8 cellular contexts compared by ENCODE assay signal in the genomic region with DNA sequence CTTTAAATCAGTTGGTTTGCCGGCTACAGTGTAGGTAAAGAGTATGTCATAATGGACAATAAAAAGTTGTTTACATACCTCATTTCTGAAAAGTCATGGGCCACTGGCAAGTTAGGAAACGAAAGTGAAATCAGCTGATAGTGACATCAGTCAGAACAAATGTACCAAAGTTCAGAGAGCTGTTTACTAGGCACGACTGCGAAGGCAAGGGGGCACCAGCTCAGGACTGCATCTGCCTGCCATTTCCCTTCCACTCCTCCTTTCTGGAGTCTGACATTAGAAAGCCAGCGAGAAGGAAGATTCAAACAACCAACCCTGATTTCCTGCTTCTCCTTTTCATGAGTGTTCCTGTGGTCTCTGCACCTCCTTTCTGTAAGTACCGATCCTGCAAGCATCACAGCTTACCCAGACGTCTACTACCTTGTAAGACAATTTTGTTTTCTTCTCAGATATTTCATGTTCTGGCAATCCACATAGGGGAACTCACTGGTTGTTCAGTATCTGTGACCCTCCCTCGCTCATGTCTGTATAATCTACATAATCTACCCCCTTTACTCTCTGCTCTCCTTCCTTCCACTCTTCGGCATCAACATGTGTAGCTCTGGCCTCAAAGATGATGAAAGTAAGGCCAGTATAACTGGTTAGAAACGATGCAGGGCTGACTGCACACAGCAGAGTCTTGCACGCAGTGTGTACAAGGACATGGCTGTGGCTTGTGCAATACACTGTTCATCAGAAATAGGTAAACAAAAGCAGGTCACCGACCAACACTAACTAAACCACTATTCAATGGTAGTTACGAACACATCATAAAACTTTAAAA. TPM values are rescaled to one million over a fixed set of nuclear protein-coding genes. Genes with fewer than 3 reads are reported as not detected.
DNase-seq lines count a peak whose midpoint lies in the region; ATAC-seq, FAIRE-seq and TF ChIP-seq lines count a peak whose summit lies in the region.

Gene TMEM140, plus strand, starts transcription at position 174 of the 823 bp plus-strand sequence. CDS start 16,370 bp downstream, outside the sequence.

- peak within 1 kb of the TSS; percentile 95 for H3K27ac Mint-ChIP-seq in activated T-helper 17 cell treated with anti-CD3 and anti-CD28 coated beads, Interleukin-2, amount 50 U/mL, for 72 hours

- H3K36me3 Mint-ChIP-seq in activated T-helper 17 cell treated with anti-CD3 and anti-CD28 coated beads, Interleukin-2, amount 50 U/mL, for 72 hours (ENCODE audit: low read depth): peaks cover 19% of the 10 kb centered on the region

- peaks cover 19% of the 10 kb centered on the region for H3K4me1 Mint-ChIP-seq in activated T-helper 17 cell treated with anti-CD3 and anti-CD28 coated beads, Interleukin-2, amount 50 U/mL, for 72 hours

- DNase-seq in HFF-Myc (ENCODE audit: extremely low read depth, low read depth): no peak
- peak; percentile 36 for DNase-seq in NCI-H69 (lab: John Stamatoyannopoulos, UW)
- DNase-seq in globus pallidus (ENCODE audit: low spot score): peak; percentile 81
- no peak for DNase-seq in sigmoid colon
- no peak for DNase-seq in cerebellum (ENCODE audit: low spot score)
- no peak for DNase-seq in D721Med (ENCODE audit: insufficient read length, low spot score)

- no peak for TF ChIP-seq CTCF in HFF-Myc (IDR thresholded peaks at IDR 0.05; ENCODE audit: low read depth, low read length, missing control alignments)
- TF ChIP-seq CTCF in sigmoid colon (IDR thresholded peaks at IDR 0.05): no peak
- no peak for TF ChIP-seq CTCF in D721Med (IDR thresholded peaks at IDR 0.05; ENCODE audit: insufficient read depth, missing control alignments)

- H3K9me3 ChIP-seq in sigmoid colon: no peaks in the 10 kb centered on the region

- 3 to 5% methylated on average over 13 of the region's 13 CpGs for WGBS in sigmoid colon, 2 donors

- intact Hi-C loops in sigmoid colon (cut with DNase I): loop anchor here (1.0 to 5.0 kb wide), 5 partner anchors 22 to 501 kb away; partner anchors contain the start of genes AGBL3, BPGM, CYREN and WDR91

- H3K27me3 ChIP-seq in sigmoid colon: no peaks in the 10 kb centered on the region

- ATAC-seq in GM18498 (IDR thresholded peaks at IDR 0.05; ENCODE audit: unreplicated experiment): peak; percentile 74
- ATAC-seq in activated T-helper 17 cell treated with anti-CD3 and anti-CD28 coated beads, Interleukin-2, amount 50 U/mL, for 72 hours (replicated peaks): peak; percentile 88

- H3K27ac ChIP-seq in sigmoid colon: peak within 1 kb of the TSS; percentile 86 to 97 (median 88)

- H3K27me3 Mint-ChIP-seq in activated T-helper 17 cell treated with anti-CD3 and anti-CD28 coated beads, Interleukin-2, amount 50 U/mL, for 72 hours: no peaks in the 10 kb centered on the region

- FAIRE-seq in D721Med (lab: Jason Lieb, UNC): no peak

- TF ChIP-seq EP300 in sigmoid colon (IDR thresholded peaks at IDR 0.05): peak in 3 of 4 donors; percentile 29 to 96 (median 85)

- H3K36me3 ChIP-seq in sigmoid colon: peaks cover 0 to 17% (median 2%) of the 10 kb centered on the region in 4 donors

- peak within 1 kb of the TSS; percentile 25 for H3K4me3 ChIP-seq in HFF-Myc (replicated peaks; ENCODE audit: low read depth, low read length)
- H3K4me3 ChIP-seq in sigmoid colon: peak within 1 kb of the TSS; percentile 43 to 57 (median 51)

- peaks cover 3% of the 10 kb centered on the region for H3K9me3 Mint-ChIP-seq in activated T-helper 17 cell treated with anti-CD3 and anti-CD28 coated beads, Interleukin-2, amount 50 U/mL, for 72 hours

- H3K4me3 Mint-ChIP-seq in activated T-helper 17 cell treated with anti-CD3 and anti-CD28 coated beads, Interleukin-2, amount 50 U/mL, for 72 hours: peak within 1 kb of the TSS; percentile 94

- H3K4me1 ChIP-seq in sigmoid colon: peaks cover 0 to 36% (median 22%) of the 10 kb centered on the region in 4 donors

- peak in 1 of 2 donors; percentile 37 for TF ChIP-seq POLR2A in sigmoid colon (IDR thresholded peaks at IDR 0.05)

RNA-seq across cellular contexts. Expression of gene TMEM140, which starts in this region (rescaled TPM):
- 10 to 100 TPM; 11.7 to 16.6 TPM for total RNA-seq in activated T-helper 17 cell treated with anti-CD3 and anti-CD28 coated beads, Interleukin-2, amount 50 U/mL, for 72 hours
- total RNA-seq in sigmoid colon (10 to 100 TPM; 15.0 to 29.6 (median 22.8) TPM), cerebellum (0.18 TPM)
- polyA plus RNA-seq in sigmoid colon: 10 to 100 TPM in 2 of 3 donors, 1 to 10 TPM in 1; 5.4 to 18.3 (median 10.9) TPM

Comparison
In these comparisons a context has a peak if more than half of its experiments do, and no peak if none do; other contexts are left out.
1. RNA of gene TMEM140 (total RNA-seq): 15.0 to 29.6 TPM in sigmoid colon and 11.7 to 16.6 TPM in activated T-helper 17 cell treated with anti-CD3 and anti-CD28 coated beads, Interleukin-2, amount 50 U/mL, for 72 hours; 0.18 TPM in cerebellum (single experiment); every median in the first group is over 10 times any median in the second.
2. DNase-seq: peak in NCI-H69 (single experiment) and globus pallidus (single experiment); none in HFF-Myc (single experiment), sigmoid colon (single experiment), cerebellum (single experiment) and D721Med (single experiment).